ENCODE assay signal across 8 cellular contexts in the genomic region with DNA sequence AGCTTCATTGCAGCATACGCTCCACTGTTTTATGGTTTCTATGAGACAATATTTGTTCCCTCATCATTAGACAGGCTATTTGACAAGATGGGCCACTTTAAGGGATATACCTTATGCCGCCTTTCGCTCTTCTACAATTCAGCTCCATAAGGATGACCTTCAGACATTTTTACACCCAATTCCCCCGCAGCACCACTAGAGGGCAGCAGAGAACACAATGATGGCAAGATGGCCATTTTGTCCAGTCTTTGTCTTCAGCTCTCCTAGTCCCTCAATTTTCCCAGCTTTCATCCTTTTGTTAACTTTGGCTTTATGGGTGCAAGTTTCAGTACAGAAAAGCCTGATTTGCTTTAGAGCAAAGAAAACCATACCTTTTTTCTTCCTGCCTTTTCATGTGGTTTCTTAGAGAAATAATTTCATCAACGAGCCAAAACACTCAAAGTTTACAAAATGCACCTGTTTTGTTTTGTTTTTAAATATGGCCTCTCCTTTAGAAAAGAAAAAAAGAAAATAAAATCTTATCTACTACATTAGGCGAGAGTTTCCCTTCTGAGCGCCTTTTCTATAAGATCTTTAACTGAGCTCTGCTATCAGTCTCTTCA.
DNase-seq lines count a peak whose midpoint lies in the region; ATAC-seq and TF ChIP-seq lines count a peak whose summit lies in the region.

No MANE protein-coding gene starts in this region.

- peak; percentile 67 for ATAC-seq in GM21390 (IDR thresholded peaks at IDR 0.05; ENCODE audit: unreplicated experiment)

- H3K36me3 Mint-ChIP-seq in CD14-positive monocyte (no peaks in the 10 kb centered on the region), MCF 10A (ENCODE audit: insufficient read depth, unreplicated experiment) (no peaks in the 10 kb centered on the region)
- H3K36me3 Mint-ChIP-seq in T-helper 2 cell treated with Interferon-gamma antibody and Interleukin-4, amounts not matched to agents 5 μg/mL and 100 μg/mL, for 36 hours (ENCODE audit: low read depth) = no peaks in the 10 kb centered on the region

- intact Hi-C loops in CD14-positive monocyte (cut with micrococcal nuclease) (loop anchor here (5.0 kb wide), 1 partner anchor 721 kb away; no protein-coding TSS in a partner anchor), MCF 10A (cut with micrococcal nuclease) (loop anchor here (1.0 to 5.0 kb wide), 4 partner anchors 122 to 1321 kb away; no protein-coding TSS in a partner anchor)

- H3K27me3 Mint-ChIP-seq in CD14-positive monocyte (ENCODE audit: low read depth in 3 of 3) (peaks cover 0 to 4% (median 2%) of the 10 kb centered on the region in 3 donors), MCF 10A (ENCODE audit: insufficient read depth, unreplicated experiment) (peaks cover 13% of the 10 kb centered on the region)
- H3K27me3 Mint-ChIP-seq in T-helper 2 cell treated with Interferon-gamma antibody and Interleukin-4, amounts not matched to agents 5 μg/mL and 100 μg/mL, for 36 hours (ENCODE audit: low read depth) = no peaks in the 10 kb centered on the region

- BruUV-seq in MCF 10A (replicated peaks; lab: Mats Ljungman, UMichigan) = no TSS peak

- H3K27ac Mint-ChIP-seq in CD14-positive monocyte (no peak overlapping the region), MCF 10A (ENCODE audit: low read depth, unreplicated experiment) (no peak overlapping the region)
- H3K27ac Mint-ChIP-seq in T-helper 2 cell treated with Interferon-gamma antibody and Interleukin-4, amounts not matched to agents 5 μg/mL and 100 μg/mL, for 36 hours = no peak overlapping the region

- DNase-seq in CD14-positive monocyte (ENCODE audit: low spot score) (no peak), NCI-H187 (lab: John Stamatoyannopoulos, UW) (peak; percentile 27 to 76), MCF 10A (ENCODE audit: unreplicated experiment) (peak; percentile 65), islet precursor cell (peak; percentile 77), GF-D8 (lab: John Stamatoyannopoulos, UW) (no peak)
- DNase-seq in T-helper 2 cell treated with Interferon-gamma antibody and Interleukin-4, amounts not matched to agents 5 μg/mL and 100 μg/mL, for 36 hours (ENCODE audit: low spot score) = peak; percentile 23
- peak; percentile 6 to 29 (median 22) for DNase-seq in stimulated activated CD4-positive, alpha-beta T cell treated with anti-CD3 and anti-CD28 coated beads, Interleukin-1b, Interleukin-23, amount 100 ng/mL, for 24 hours (ENCODE audit: low read depth in 4 of 4, low spot score in 1 of 4)

- H3K4me3 Mint-ChIP-seq in CD14-positive monocyte = no peak overlapping the region
- H3K4me3 Mint-ChIP-seq in T-helper 2 cell treated with Interferon-gamma antibody and Interleukin-4, amounts not matched to agents 5 μg/mL and 100 μg/mL, for 36 hours = no peak overlapping the region
- no peak overlapping the region for H3K4me3 Mint-ChIP-seq in MCF 10A (ENCODE audit: unreplicated experiment)

- POLR2A ChIA-PET in MCF 10A (lab: Yijun Ruan, JAX) = interaction anchor here (0.7 to 1.4 kb wide), 3 partner anchors 142 to 722 kb away, joined by 3 to 4 read pairs (median 4); no protein-coding TSS in a partner anchor

- H3K4me1 Mint-ChIP-seq in CD14-positive monocyte (no peaks in the 10 kb centered on the region), MCF 10A (ENCODE audit: insufficient read depth, unreplicated experiment) (no peaks in the 10 kb centered on the region)
- H3K4me1 Mint-ChIP-seq in T-helper 2 cell treated with Interferon-gamma antibody and Interleukin-4, amounts not matched to agents 5 μg/mL and 100 μg/mL, for 36 hours (ENCODE audit: low read depth) = no peaks in the 10 kb centered on the region

- CTCF ChIA-PET in MCF 10A (lab: Yijun Ruan, JAX) = interaction anchor here (0.5 to 6.1 kb wide), 72 partner anchors 9 to 1986 kb away, joined by 3 to 168 read pairs (median 4); no protein-coding TSS in a partner anchor

- TF ChIP-seq CTCF in CD14-positive monocyte (IDR thresholded peaks at IDR 0.05) (peak; percentile 93), MCF 10A (IDR thresholded peaks at IDR 0.05; ENCODE audit: unreplicated experiment) (peak; percentile 74)

- H3K9me3 Mint-ChIP-seq in CD14-positive monocyte (peaks cover 0 to 2% (median 0%) of the 10 kb centered on the region in 7 donors), MCF 10A (ENCODE audit: unreplicated experiment) (no peaks in the 10 kb centered on the region)
- no peaks in the 10 kb centered on the region for H3K9me3 Mint-ChIP-seq in T-helper 2 cell treated with Interferon-gamma antibody and Interleukin-4, amounts not matched to agents 5 μg/mL and 100 μg/mL, for 36 hours

Comparison
In these comparisons a context has a peak if more than half of its experiments do, and no peak if none do; other contexts are left out.
1. DNase-seq: peak in NCI-H187 (2 of 2), T-helper 2 cell treated with Interferon-gamma antibody and Interleukin-4, amounts not matched to agents 5 μg/mL and 100 μg/mL, for 36 hours (single experiment), MCF 10A (single experiment), islet precursor cell (single experiment) and stimulated activated CD4-positive, alpha-beta T cell treated with anti-CD3 and anti-CD28 coated beads, Interleukin-1b, Interleukin-23, amount 100 ng/mL, for 24 hours (4 of 4); none in CD14-positive monocyte (single experiment) and GF-D8 (single experiment).